Comparison of ENCODE assay signal across 8 cellular contexts in the genomic region with DNA sequence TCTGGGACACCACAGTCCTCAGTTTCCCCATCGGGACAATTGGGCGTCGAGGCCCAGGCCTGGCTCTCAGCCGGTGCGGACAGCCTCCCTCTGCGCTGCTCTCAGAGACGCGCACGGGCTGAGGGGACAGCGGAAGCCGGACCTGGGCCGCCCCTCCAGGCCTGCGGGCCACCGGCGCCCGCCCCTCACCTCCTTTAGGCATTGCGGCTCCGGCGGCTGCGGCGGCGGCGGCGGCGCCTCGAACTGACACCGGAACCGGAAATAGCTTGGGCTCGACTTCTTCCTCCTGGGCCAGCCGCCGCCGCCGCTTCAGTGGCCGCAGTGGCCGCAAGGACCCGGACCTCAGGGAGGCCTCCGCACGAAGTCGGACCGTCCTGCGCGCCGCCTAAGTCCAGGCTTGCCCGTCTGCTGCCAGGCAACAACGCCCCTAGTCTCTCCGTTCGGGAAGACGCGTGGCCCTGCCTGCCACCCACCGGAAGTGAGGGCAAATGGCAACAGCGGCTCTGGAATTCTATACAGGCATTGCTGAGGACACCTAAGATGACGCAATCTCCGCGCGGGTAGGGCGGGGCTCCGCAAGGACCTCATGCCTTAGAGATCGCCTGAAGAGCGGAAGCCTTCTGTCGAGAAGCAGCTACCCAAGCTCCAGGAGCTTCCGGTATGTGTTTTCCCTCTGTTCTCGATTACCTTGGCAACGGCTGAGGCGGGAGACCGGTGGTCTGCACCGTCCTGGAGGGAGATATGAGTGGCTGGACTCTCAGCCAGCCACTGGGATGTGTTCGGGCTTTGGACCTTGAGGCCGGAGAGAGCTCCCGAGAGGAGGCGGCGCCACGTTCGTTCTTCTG. TPM values are rescaled to one million over a fixed set of nuclear protein-coding genes. Genes with fewer than 3 reads are reported as not detected.
A peak's percentile ranks its signal among the peaks of the same experiment; 100 is the strongest.
DNase-seq lines count a peak whose midpoint lies in the region; ATAC-seq and TF ChIP-seq lines count a peak whose summit lies in the region.

A gene (plus strand): TSS at position 623 of the 845 bp plus-strand sequence. CDS start 2,124 bp downstream, outside the sequence.
A gene with protein sequence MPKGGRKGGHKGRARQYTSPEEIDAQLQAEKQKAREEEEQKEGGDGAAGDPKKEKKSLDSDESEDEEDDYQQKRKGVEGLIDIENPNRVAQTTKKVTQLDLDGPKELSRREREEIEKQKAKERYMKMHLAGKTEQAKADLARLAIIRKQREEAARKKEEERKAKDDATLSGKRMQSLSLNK (minus strand): TSS at position 251 of the 845 bp plus-strand sequence. CDS start 49 bp downstream, at position 202.

- peaks cover 0 to 28% (median 10%) of the 10 kb centered on the region in 4 donors for H3K36me3 ChIP-seq in right lobe of liver

- TF ChIP-seq POLR2A in right lobe of liver (IDR thresholded peaks at IDR 0.05), result peak; percentile 91

- no peaks in the 10 kb centered on the region for H3K27me3 ChIP-seq in right lobe of liver

- no peaks in the 10 kb centered on the region for H3K9me3 ChIP-seq in right lobe of liver

- H3K27ac ChIP-seq in C4-2B (peak within 1 kb of the TSS; percentile 98), right lobe of liver (peak within 1 kb of the TSS; percentile 97 to 99 (median 99))

- ATAC-seq in GM19395 (IDR thresholded peaks at IDR 0.05; ENCODE audit: unreplicated experiment) (peak; percentile 80), HG03565 (IDR thresholded peaks at IDR 0.05; ENCODE audit: unreplicated experiment) (peak; percentile 72), right lobe of liver (peak; percentile 94 to 97 (median 95))

- TF ChIP-seq CTCF in C4-2B (conservative IDR thresholded peaks at IDR 0.05) (no peak), right lobe of liver (IDR thresholded peaks at IDR 0.05) (peak in 1 of 4 donors; percentile 18)

- peak; percentile 92 for DNase-seq in NCI-H774 (lab: John Stamatoyannopoulos, UW)
- peak; percentile 90 to 91 for DNase-seq in activated CD4-positive, alpha-beta T cell treated with anti-CD3 and anti-CD28 coated beads, Interleukin-2, amount 50 U/mL, for 48 hours
- peak; percentile 80 to 96 for DNase-seq in dermis microvascular lymphatic vessel endothelial cell (ENCODE audit: low read depth in 2 of 2)
- peak; percentile 92 to 95 (median 94) for DNase-seq in right lobe of liver
- DNase-seq in stimulated activated CD4-positive, alpha-beta T cell treated with anti-CD3 and anti-CD28 coated beads, Interleukin-4, amount 100 ng/mL, for 4 hours, result peak; percentile 83 to 93

- intact Hi-C loops in right lobe of liver (cut with DNase I), result no loop called here

- H3K4me1 ChIP-seq in right lobe of liver, result peaks cover 0 to 19% (median 11%) of the 10 kb centered on the region in 4 donors

- peak within 1 kb of the TSS; percentile 98 to 100 (median 100) for H3K4me3 ChIP-seq in right lobe of liver

- WGBS in right lobe of liver (ENCODE audit: insufficient coverage, low coverage, low lambda C conversion rate, missing lambda C conversion rate), result 0% methylated on average over 21 of the region's 73 CpGs

RNA-seq across cellular contexts. Expression of the first gene that starts in this region (rescaled TPM):
- total RNA-seq in dermis microvascular lymphatic vessel endothelial cell (53.4 and 75.5 TPM in 2 replicates), right lobe of liver (10 to 100 TPM; 25.6 to 49.2 (median 33.3) TPM)

RNA-seq across cellular contexts. Expression of the second gene that starts in this region (rescaled TPM):
- total RNA-seq in dermis microvascular lymphatic vessel endothelial cell, result 15.3 and 20.1 TPM in 2 replicates
- total RNA-seq in right lobe of liver, result 10 to 100 TPM; 36.3 to 52.9 (median 39.6) TPM

Comparison
In these comparisons a context has a peak if more than half of its experiments do, and no peak if none do; other contexts are left out.
1. Peak in every context shown above with its lines: DNase-seq, ATAC-seq, H3K4me3 ChIP-seq and H3K27ac ChIP-seq.